In the genomic region with DNA sequence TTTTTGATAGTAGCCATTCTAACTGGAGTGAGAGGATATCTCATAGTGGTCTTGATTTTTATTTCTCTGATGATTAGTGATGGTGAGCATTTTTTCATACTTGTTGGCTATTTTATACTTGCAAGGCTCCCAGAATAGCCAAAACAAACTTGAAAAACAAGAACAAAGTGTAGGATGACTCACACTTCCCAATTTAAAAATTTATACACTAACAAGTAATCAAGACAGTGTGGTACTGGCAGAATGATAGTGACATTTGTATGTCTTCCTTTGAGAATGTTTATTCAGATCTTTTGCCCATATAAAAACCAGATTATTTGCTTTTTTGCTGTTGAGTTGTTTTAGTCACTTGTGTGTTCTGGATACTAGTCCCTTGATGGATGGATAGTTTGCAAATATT, we compare ENCODE assay signal across 17 cellular contexts.
"Had no signal": no experiment of that assay in that cellular context is flagged by ENCODE, and none has a peak within 500 bp of the region (broad histone marks: within the 10 kb centered on the region; RNA-seq: fewer than 3 reads in every experiment).

No MANE protein-coding gene starts in this region.

- DNase-seq: activated CD4-positive, alpha-beta memory T cell treated with anti-CD3 and anti-CD28 coated beads, Interleukin-2, amount 10 ng/mL, durations not matched to agents 7 days and 5 days; activated CD4-positive, alpha-beta T cell treated with anti-CD3 and anti-CD28 coated beads for 36 hours; activated CD8-positive, alpha-beta memory T cell treated with anti-CD3 and anti-CD28 coated beads, Interleukin-2, amount 10 ng/mL, durations not matched to agents 7 days and 5 days; dermis blood vessel endothelial cell; effector memory CD8-positive, alpha-beta T cell; heart right ventricle; immature natural killer cell; kidney glomerular epithelial cell; left ventricle myocardium superior; nephron progenitor cell; nucleus accumbens; posterior cingulate gyrus; sigmoid colon; spleen; stimulated activated naive B cell treated with anti-CD40 and anti-IgM and Interleukin-4, amounts not matched to agents 10 μg/mL and 1 μg/mL and 100 μg/mL, for 72 hours had no signal

- H3K36me3 ChIP-seq: cardiac muscle cell, heart right ventricle, sigmoid colon, spleen, thoracic aorta had no signal

- H3K4me3 ChIP-seq: cardiac muscle cell, heart right ventricle, sigmoid colon, spleen, thoracic aorta had no signal

- H3K27me3 ChIP-seq: heart right ventricle, sigmoid colon, spleen had no signal
